9 cellular contexts compared by ENCODE assay signal in genomic region chr17:75088465-75088895, GRCh38. TPM values are rescaled to one million over a fixed set of nuclear protein-coding genes. Genes with fewer than 3 reads are reported as not detected.
DNase-seq lines count a peak whose midpoint lies in the region; ATAC-seq, FAIRE-seq and TF ChIP-seq lines count a peak whose summit lies in the region.
"Had no signal": no experiment of that assay in that cellular context is flagged by ENCODE, and none has a peak within 500 bp of the region (broad histone marks: within the 10 kb centered on the region; RNA-seq: fewer than 3 reads in every experiment).

No MANE protein-coding gene starts in this region.

- dilution Hi-C loops in keratinocyte (cut with MboI; ENCODE audit: extremely low pct_ligation_motif_present, low sequenced_read_pairs), result no loop called here

- no peaks in the 10 kb centered on the region for H3K9me3 Mint-ChIP-seq in stimulated activated naive B cell treated with anti-CD40 and anti-IgM and Interleukin-4, amounts not matched to agents 10 μg/mL and 1 μg/mL and 100 μg/mL, for 72 hours

- no peak for TF ChIP-seq EP300 in GM12878 (IDR thresholded peaks at IDR 0.05; ENCODE audit: borderline replicate concordance in 1 of 2, control insufficient read depth in 1 of 2, low read depth in 2 of 2, low read length in 2 of 2)

- H3K9me2 ChIP-seq in OCI-LY7 (ENCODE audit: insufficient read depth, low read length), result no peaks in the 10 kb centered on the region

- no peaks in the 10 kb centered on the region for H4K20me1 ChIP-seq in GM12878 (ENCODE audit: control insufficient read depth, insufficient read depth)
- no peaks in the 10 kb centered on the region for H4K20me1 ChIP-seq in keratinocyte (ENCODE audit: control insufficient read depth, extremely low read depth, insufficient read depth, low read length)
- H4K20me1 ChIP-seq in OCI-LY7 (ENCODE audit: insufficient read depth, low read length), result no peaks in the 10 kb centered on the region

- no peak for TF ChIP-seq POLR2A in GM12878 (IDR thresholded peaks at IDR 0.05; ENCODE audit: low read depth, low read length)

- H3K79me2 ChIP-seq in GM12878 (ENCODE audit: control insufficient read depth, insufficient read depth, low read length) (no peaks in the 10 kb centered on the region), keratinocyte (ENCODE audit: control insufficient read depth, insufficient read depth, low read length) (no peaks in the 10 kb centered on the region), OCI-LY7 (ENCODE audit: insufficient read depth, low read depth, low read length) (no peaks in the 10 kb centered on the region)

- H3K4me2 ChIP-seq in GM12878 (ENCODE audit: control insufficient read depth, insufficient read depth) (peak overlapping the region; percentile 98), keratinocyte (ENCODE audit: control insufficient read depth, extremely low read depth, insufficient read depth, low read depth, low read length) (peak overlapping the region; percentile 95), OCI-LY7 (ENCODE audit: low read length) (no peak overlapping the region)

- no peak; a peak in 1 of 6 replicates for TF ChIP-seq CTCF in GM12878 (IDR thresholded peaks at IDR 0.05 in 2 of 3, conservative IDR thresholded peaks at IDR 0.05 in 1 of 3; ENCODE audit: control insufficient read depth in 2 of 3, extremely low read depth in 1 of 3, insufficient read depth in 1 of 3, low read depth in 3 of 3, low read length in 3 of 3)
- TF ChIP-seq CTCF in keratinocyte (optimal IDR thresholded peaks at IDR 0.05 in 1 of 3, IDR thresholded peaks at IDR 0.05 in 1 of 3, conservative IDR thresholded peaks at IDR 0.05 in 1 of 3; ENCODE audit: extremely low read depth in 1 of 3, insufficient read depth in 2 of 3, low read length in 3 of 3), result peak in 1 of 3 experiments; percentile 2
- no peak for TF ChIP-seq CTCF in OCI-LY7 (conservative IDR thresholded peaks at IDR 0.05; ENCODE audit: low read length)

- ATAC-seq in HG03354 (IDR thresholded peaks at IDR 0.05; ENCODE audit: poor library complexity, severe bottlenecking, unreplicated experiment) (peak; percentile 18), GM12878 (peak; percentile 43)
- peak; percentile 17 to 20 for ATAC-seq in stimulated activated naive B cell treated with anti-CD40 and anti-IgM and Interleukin-4, amounts not matched to agents 10 μg/mL and 1 μg/mL and 100 μg/mL, for 72 hours (replicated peaks)

- no peaks in the 10 kb centered on the region for H3K36me3 Mint-ChIP-seq in stimulated activated naive B cell treated with anti-CD40 and anti-IgM and Interleukin-4, amounts not matched to agents 10 μg/mL and 1 μg/mL and 100 μg/mL, for 72 hours

- DNase-seq in GM12878 (ENCODE audit: low read depth, low spot score) (no peak), keratinocyte (ENCODE audit: low read depth, low spot score) (no peak), cerebellum (ENCODE audit: low spot score) (no peak), OCI-LY7 (ENCODE audit: low spot score) (no peak), germinal center (ENCODE audit: low spot score) (no peak)
- DNase-seq in stimulated activated naive B cell treated with anti-CD40 and anti-IgM and Interleukin-4, amounts not matched to agents 10 μg/mL and 1 μg/mL and 100 μg/mL, for 72 hours, result no peak
- DNase-seq in activated CD4-positive, alpha-beta T cell treated with anti-CD3 and anti-CD28 coated beads for 48 hours, result no peak
- DNase-seq: effector CD4-positive, alpha-beta T cell had no signal

- intact Hi-C loops in GM12878 (cut with micrococcal nuclease; ENCODE audit: unreplicated experiment) (no loop called here), OCI-LY7 (cut with micrococcal nuclease; ENCODE audit: unreplicated experiment) (no loop called here)

- RAD21 ChIA-PET in GM12878 (lab: Charles Lee; ENCODE audit: unreplicated experiment), result interaction anchor here (0.7 to 1.7 kb wide), 6 partner anchors 10 to 76 kb away, joined by 3 to 9 read pairs (median 4); partner anchors contain the start of gene MRPL58

- 75% methylated on average over 9 of the region's 9 CpGs for WGBS in GM12878 (ENCODE audit: insufficient coverage, insufficient replicate concordance, low lambda C conversion rate, missing lambda C conversion rate)

- TF ChIP-seq RAD21 in GM12878 (IDR thresholded peaks at IDR 0.05; ENCODE audit: insufficient read depth, low read depth, low read length), result no peak; the same call in 1 of the 2 replicates

- H3K27ac ChIP-seq in GM12878 (ENCODE audit: control insufficient read depth, insufficient read depth) (peak overlapping the region; percentile 50), keratinocyte (ENCODE audit: control insufficient read depth, insufficient read depth, low read length) (peak overlapping the region; percentile 81), OCI-LY7 (ENCODE audit: low read depth, low read length, poor library complexity, severe bottlenecking) (no peak overlapping the region)

- no peak for FAIRE-seq in GM12878 (lab: Jason Lieb, UNC)
- no peak for FAIRE-seq in keratinocyte (lab: Jason Lieb, UNC)

- H3K4me3 Mint-ChIP-seq in stimulated activated naive B cell treated with anti-CD40 and anti-IgM and Interleukin-4, amounts not matched to agents 10 μg/mL and 1 μg/mL and 100 μg/mL, for 72 hours, result peak overlapping the region; percentile 82 to 86

- H3K4me3 ChIP-seq in GM12878 (peak overlapping the region; percentile 69), keratinocyte (ENCODE audit: control insufficient read depth in 2 of 3, extremely low read depth in 1 of 3, insufficient read depth in 2 of 3, low read depth in 1 of 3, low read length in 3 of 3) (peak overlapping the region; percentile 55 to 71 (median 59)), OCI-LY7 (ENCODE audit: low read depth, low read length, poor library complexity, severe bottlenecking) (no peak overlapping the region)

- H3K9me1 ChIP-seq in keratinocyte (ENCODE audit: control insufficient read depth, extremely low read depth, insufficient read depth, low read length), result no peaks in the 10 kb centered on the region

- H3K4me1 ChIP-seq in GM12878 (ENCODE audit: control insufficient read depth, insufficient read depth, low read length) (peaks cover 13% of the 10 kb centered on the region), keratinocyte (ENCODE audit: control insufficient read depth, extremely low read depth, insufficient read depth, low read length) (peaks cover 50% of the 10 kb centered on the region), OCI-LY7 (ENCODE audit: insufficient read depth, low read length, poor library complexity, severe bottlenecking) (peaks cover 19% of the 10 kb centered on the region)

- CTCF ChIA-PET in GM12878 (lab: Yijun Ruan, JAX) (interaction anchor here (1.1 to 3.1 kb wide), 6 partner anchors 17 to 113 kb away, joined by 3 to 12 read pairs (median 6); no protein-coding TSS in a partner anchor), OCI-LY7 (lab: Charles Lee; ENCODE audit: unreplicated experiment) (no interaction called here)

- H3K4me1 Mint-ChIP-seq in stimulated activated naive B cell treated with anti-CD40 and anti-IgM and Interleukin-4, amounts not matched to agents 10 μg/mL and 1 μg/mL and 100 μg/mL, for 72 hours, result peaks cover 17% of the 10 kb centered on the region in 2 donors

- H3K36me3 ChIP-seq in GM12878 (ENCODE audit: control insufficient read depth in 2 of 2, insufficient read depth in 2 of 2, low read length in 1 of 2) (no peaks in the 10 kb centered on the region), keratinocyte (ENCODE audit: control insufficient read depth in 2 of 2, extremely low read depth in 1 of 2, insufficient read depth in 2 of 2, low read length in 2 of 2) (no peaks in the 10 kb centered on the region), OCI-LY7 (ENCODE audit: insufficient read depth, low read length) (no peaks in the 10 kb centered on the region)

- H3K27ac Mint-ChIP-seq in stimulated activated naive B cell treated with anti-CD40 and anti-IgM and Interleukin-4, amounts not matched to agents 10 μg/mL and 1 μg/mL and 100 μg/mL, for 72 hours, result no peak overlapping the region

- H3K9me3 ChIP-seq in GM12878 (replicated peaks; ENCODE audit: control insufficient read depth, insufficient read depth, low read length) (no peaks in the 10 kb centered on the region), keratinocyte (ENCODE audit: control insufficient read depth, low read depth, low read length) (no peaks in the 10 kb centered on the region), OCI-LY7 (ENCODE audit: low read length) (no peaks in the 10 kb centered on the region)

- POLR2A ChIA-PET in GM12878 (lab: Charles Lee) (interaction anchor here (0.8 to 3.1 kb wide), 5 partner anchors 11 to 127 kb away, joined by 3 to 15 read pairs (median 3); no protein-coding TSS in a partner anchor), OCI-LY7 (lab: Charles Lee) (interaction anchor here (0.6 kb wide), 1 partner anchor 21 kb away, joined by 3 read pairs; no protein-coding TSS in a partner anchor)

- no peaks in the 10 kb centered on the region for H3K27me3 ChIP-seq in GM12878 (replicated peaks in 1 of 2; ENCODE audit: control insufficient read depth in 2 of 2, insufficient read depth in 2 of 2, low read length in 1 of 2)
- no peaks in the 10 kb centered on the region for H3K27me3 ChIP-seq in keratinocyte (ENCODE audit: control insufficient read depth, extremely low read depth, insufficient read depth, low read length)

- H2AFZ ChIP-seq in GM12878 (ENCODE audit: control insufficient read depth, low read depth, low read length) (peak overlapping the region; percentile 94), keratinocyte (ENCODE audit: control insufficient read depth, low read length) (peak overlapping the region; percentile 95), OCI-LY7 (ENCODE audit: low read length) (no peak overlapping the region)

- in situ Hi-C loops in GM12878 (cut with MboI), result no loop called here

- H3K27me3 Mint-ChIP-seq in stimulated activated naive B cell treated with anti-CD40 and anti-IgM and Interleukin-4, amounts not matched to agents 10 μg/mL and 1 μg/mL and 100 μg/mL, for 72 hours, result peaks cover 4 to 6% of the 10 kb centered on the region in 2 donors

- SMC1A ChIA-PET in GM12878 (lab: Charles Lee; ENCODE audit: uncharacterized antibody, unreplicated experiment), result interaction anchor here (1.7 to 2.7 kb wide), 2 partner anchors 10 to 16 kb away, joined by 4 to 9 read pairs; no protein-coding TSS in a partner anchor

- BruUV-seq in GM12878 (replicated peaks; lab: Mats Ljungman, UMichigan) (TSS peak; percentile 76), OCI-LY7 (replicated peaks; lab: Mats Ljungman, UMichigan) (no TSS peak)

- H3K9ac ChIP-seq in GM12878 (ENCODE audit: control insufficient read depth, insufficient read depth, low read length), result peak overlapping the region; percentile 77
- peak overlapping the region; percentile 83 for H3K9ac ChIP-seq in keratinocyte (ENCODE audit: control insufficient read depth, extremely low read depth, insufficient read depth, low read length)

RNA-seq across cellular contexts. Expression of gene SLC16A5, which starts 0.7 kb away (rescaled TPM):
- total RNA-seq in GM12878 (2013; cell fraction: nucleolus; rRNA removed), result 4.4 and 6.6 TPM in 2 replicates
- total RNA-seq in GM12878 (2014; rRNA removed) (0.76 and 1.2 TPM in 2 replicates), GM12878 (2014; rRNA removed; fragmentation: Illumina TruSeq; extraction: Trizol) (0.88 and 0.94 TPM in 2 replicates), GM12878 (2021) (3.1 and 3.4 TPM in 2 replicates), cerebellum (1.1 TPM), OCI-LY7 (2022) (not detected in 2 replicates)
- polyA plus RNA-seq in GM12878 (2011; ENCODE audit: low read depth), result 0.83 TPM
- polyA plus RNA-seq in GM12878 (2011; rRNA removed) (0.17 and 0.30 TPM in 2 replicates), GM12878 (2014; fragmentation: Illumina TruSeq; extraction: Trizol) (0.17 and 0.84 TPM in 2 replicates), GM12878 (2014; fragmentation: Nextera tagmentation; extraction: Ambion mirVana) (under 1 TPM; 0.03 to 0.16 TPM), GM12878 (2014; rRNA removed) (2.4 and 3.0 TPM in 2 replicates), GM12878 (2016; fragmentation: Nextera tagmentation; extraction: Ambion mirVana) (1 to 10 TPM in 1 of 2 experiments, under 1 TPM in 1; 0.98 to 1.0 TPM), keratinocyte (3.5 to 5.4 TPM (median 4.0 TPM) in 3 replicates)
- 0.57 and 0.84 TPM in 2 replicates for polyA plus RNA-seq in GM12878 (2011; cell fraction: cytosol; rRNA removed)
- 2.8 and 2.9 TPM in 2 replicates for polyA plus RNA-seq in GM12878 (2011; cell fraction: nucleus; rRNA removed)
- 2.9 and 4.1 TPM in 2 replicates for polyA plus RNA-seq in GM12878 (2012)
- polyA minus RNA-seq in GM12878 (2011; rRNA and poly(A)+ RNA removed), result 0.22 and 0.41 TPM in 2 replicates
- 0.53 and 0.94 TPM in 2 replicates for polyA minus RNA-seq in GM12878 (2011; cell fraction: cytosol; rRNA and poly(A)+ RNA removed)
- polyA minus RNA-seq in GM12878 (2011; cell fraction: nucleus; rRNA and poly(A)+ RNA removed), result 0.73 and 0.96 TPM in 2 replicates
- 0.45 TPM for polyA plus RNA-seq in keratinocyte (2011; ENCODE audit: low read depth)
- 2.6 and 5.7 TPM in 2 replicates for polyA plus RNA-seq in keratinocyte (2011; cell fraction: cytosol; rRNA removed)
- polyA plus RNA-seq in keratinocyte (2011; cell fraction: nucleus; rRNA removed), result 16.1 and 26.3 TPM in 2 replicates
- polyA plus RNA-seq in keratinocyte (2012; ENCODE audit: low replicate concordance), result 3.6 and 4.8 TPM in 2 replicates
- polyA minus RNA-seq in keratinocyte, result 4.4 to 7.2 TPM (median 7.0 TPM) in 3 replicates
- 7.5 TPM for polyA minus RNA-seq in keratinocyte (2011; cell fraction: cytosol; rRNA and poly(A)+ RNA removed)
- 9.1 and 9.6 TPM in 2 replicates for polyA minus RNA-seq in keratinocyte (2011; cell fraction: nucleus; rRNA and poly(A)+ RNA removed)
- not detected in 2 replicates for total RNA-seq in OCI-LY7 (2014; rRNA removed; shearing (Covaris generic))

RNA-seq across cellular contexts. Expression of gene ARMC7, which starts 21.3 kb away (rescaled TPM):
- 11.3 and 11.4 TPM in 2 replicates for total RNA-seq in GM12878 (2013; cell fraction: nucleolus; rRNA removed)
- total RNA-seq in GM12878 (2014; rRNA removed) (5.6 and 6.1 TPM in 2 replicates), GM12878 (2014; rRNA removed; fragmentation: Illumina TruSeq; extraction: Trizol) (4.1 and 5.6 TPM in 2 replicates), GM12878 (2021) (11.6 and 11.7 TPM in 2 replicates), cerebellum (2.5 TPM), OCI-LY7 (2022) (16.9 and 19.9 TPM in 2 replicates)
- 4.5 TPM for polyA plus RNA-seq in GM12878 (2011; ENCODE audit: low read depth)
- polyA plus RNA-seq in GM12878 (2011; rRNA removed) (2.4 and 5.2 TPM in 2 replicates), GM12878 (2014; fragmentation: Illumina TruSeq; extraction: Trizol) (2.9 and 6.5 TPM in 2 replicates), GM12878 (2014; fragmentation: Nextera tagmentation; extraction: Ambion mirVana) (1 to 10 TPM; 1.5 to 4.3 TPM), GM12878 (2014; rRNA removed) (6.9 and 10.9 TPM in 2 replicates), GM12878 (2016; fragmentation: Nextera tagmentation; extraction: Ambion mirVana) (10 to 100 TPM; 15.7 to 19.8 TPM), keratinocyte (3.2 to 6.0 TPM (median 4.2 TPM) in 3 replicates)
- polyA plus RNA-seq in GM12878 (2011; cell fraction: cytosol; rRNA removed), result 9.5 and 11.2 TPM in 2 replicates
- polyA plus RNA-seq in GM12878 (2011; cell fraction: nucleus; rRNA removed), result 8.6 and 10.6 TPM in 2 replicates
- 9.2 and 11.8 TPM in 2 replicates for polyA plus RNA-seq in GM12878 (2012)
- 7.3 and 10.3 TPM in 2 replicates for polyA minus RNA-seq in GM12878 (2011; rRNA and poly(A)+ RNA removed)
- polyA minus RNA-seq in GM12878 (2011; cell fraction: cytosol; rRNA and poly(A)+ RNA removed), result 3.5 and 6.9 TPM in 2 replicates
- 5.9 and 11.0 TPM in 2 replicates for polyA minus RNA-seq in GM12878 (2011; cell fraction: nucleus; rRNA and poly(A)+ RNA removed)
- polyA plus RNA-seq in keratinocyte (2011; ENCODE audit: low read depth), result 1.8 TPM
- polyA plus RNA-seq in keratinocyte (2011; cell fraction: cytosol; rRNA removed), result 3.5 and 4.7 TPM in 2 replicates
- polyA plus RNA-seq in keratinocyte (2011; cell fraction: nucleus; rRNA removed), result 8.7 and 10.6 TPM in 2 replicates
- 5.9 and 6.3 TPM in 2 replicates for polyA plus RNA-seq in keratinocyte (2012; ENCODE audit: low replicate concordance)
- polyA minus RNA-seq in keratinocyte, result 3.4 to 5.4 TPM (median 3.5 TPM) in 3 replicates
- polyA minus RNA-seq in keratinocyte (2011; cell fraction: cytosol; rRNA and poly(A)+ RNA removed), result 4.0 TPM
- polyA minus RNA-seq in keratinocyte (2011; cell fraction: nucleus; rRNA and poly(A)+ RNA removed), result 4.2 and 5.9 TPM in 2 replicates
- total RNA-seq in OCI-LY7 (2014; rRNA removed; shearing (Covaris generic)), result 6.8 and 7.1 TPM in 2 replicates

RNA-seq across cellular contexts. Expression of gene KCTD2, which starts 41.5 kb away (rescaled TPM):
- total RNA-seq in GM12878 (2013; cell fraction: nucleolus; rRNA removed), result 9.1 and 11.1 TPM in 2 replicates
- total RNA-seq in GM12878 (2014; rRNA removed), result 13.6 and 14.2 TPM in 2 replicates
- total RNA-seq in GM12878 (2014; rRNA removed; fragmentation: Illumina TruSeq; extraction: Trizol), result 11.9 and 13.3 TPM in 2 replicates
- total RNA-seq in GM12878 (2021), result 16.7 and 16.8 TPM in 2 replicates
- 9.5 TPM for polyA plus RNA-seq in GM12878 (2011; ENCODE audit: low read depth)
- polyA plus RNA-seq in GM12878 (2011; rRNA removed), result 27.5 and 32.3 TPM in 2 replicates
- 27.2 and 28.9 TPM in 2 replicates for polyA plus RNA-seq in GM12878 (2011; cell fraction: cytosol; rRNA removed)
- 17.1 and 18.6 TPM in 2 replicates for polyA plus RNA-seq in GM12878 (2011; cell fraction: nucleus; rRNA removed)
- 11.4 and 12.4 TPM in 2 replicates for polyA plus RNA-seq in GM12878 (2012)
- 17.3 and 20.0 TPM in 2 replicates for polyA plus RNA-seq in GM12878 (2014; fragmentation: Illumina TruSeq; extraction: Trizol)
- 1 to 10 TPM; 1.5 to 2.2 TPM for polyA plus RNA-seq in GM12878 (2014; fragmentation: Nextera tagmentation; extraction: Ambion mirVana)
- 15.6 and 16.1 TPM in 2 replicates for polyA plus RNA-seq in GM12878 (2014; rRNA removed)
- 1 to 10 TPM; 1.5 to 4.5 TPM for polyA plus RNA-seq in GM12878 (2016; fragmentation: Nextera tagmentation; extraction: Ambion mirVana)
- polyA minus RNA-seq in GM12878 (2011; rRNA and poly(A)+ RNA removed), result 15.0 and 21.0 TPM in 2 replicates
- polyA minus RNA-seq in GM12878 (2011; cell fraction: cytosol; rRNA and poly(A)+ RNA removed), result 4.9 and 7.3 TPM in 2 replicates
- polyA minus RNA-seq in GM12878 (2011; cell fraction: nucleus; rRNA and poly(A)+ RNA removed), result 2.8 and 4.6 TPM in 2 replicates
- polyA plus RNA-seq in keratinocyte, result 20.7 to 22.8 TPM (median 21.2 TPM) in 3 replicates
- polyA plus RNA-seq in keratinocyte (2011; ENCODE audit: low read depth), result 15.9 TPM
- 18.1 and 21.4 TPM in 2 replicates for polyA plus RNA-seq in keratinocyte (2011; cell fraction: cytosol; rRNA removed)
- polyA plus RNA-seq in keratinocyte (2011; cell fraction: nucleus; rRNA removed), result 23.4 and 23.9 TPM in 2 replicates
- 11.6 and 14.1 TPM in 2 replicates for polyA plus RNA-seq in keratinocyte (2012; ENCODE audit: low replicate concordance)
- polyA minus RNA-seq in keratinocyte, result 14.8 to 18.9 TPM (median 16.1 TPM) in 3 replicates
- polyA minus RNA-seq in keratinocyte (2011; cell fraction: cytosol; rRNA and poly(A)+ RNA removed), result 10.0 TPM
- 8.2 and 12.1 TPM in 2 replicates for polyA minus RNA-seq in keratinocyte (2011; cell fraction: nucleus; rRNA and poly(A)+ RNA removed)
- total RNA-seq in cerebellum, result 31.5 TPM
- 26.0 and 29.8 TPM in 2 replicates for total RNA-seq in OCI-LY7 (2014; rRNA removed; shearing (Covaris generic))
- 21.0 and 26.3 TPM in 2 replicates for total RNA-seq in OCI-LY7 (2022)

RNA-seq across cellular contexts. Expression of gene ATP5PD, which starts 41.7 kb away (rescaled TPM):
- 36.7 and 39.6 TPM in 2 replicates for total RNA-seq in GM12878 (2013; cell fraction: nucleolus; rRNA removed)
- total RNA-seq in GM12878 (2014; rRNA removed), result 201 and 218 TPM in 2 replicates
- 303 and 307 TPM in 2 replicates for total RNA-seq in GM12878 (2014; rRNA removed; fragmentation: Illumina TruSeq; extraction: Trizol)
- 209 and 218 TPM in 2 replicates for total RNA-seq in GM12878 (2021)
- polyA plus RNA-seq in GM12878 (2011; ENCODE audit: low read depth), result 502 TPM
- polyA plus RNA-seq in GM12878 (2011; rRNA removed), result 172 and 241 TPM in 2 replicates
- 200 and 326 TPM in 2 replicates for polyA plus RNA-seq in GM12878 (2011; cell fraction: cytosol; rRNA removed)
- 83.7 and 91.7 TPM in 2 replicates for polyA plus RNA-seq in GM12878 (2011; cell fraction: nucleus; rRNA removed)
- 300 and 334 TPM in 2 replicates for polyA plus RNA-seq in GM12878 (2012)
- 338 and 519 TPM in 2 replicates for polyA plus RNA-seq in GM12878 (2014; fragmentation: Illumina TruSeq; extraction: Trizol)
- polyA plus RNA-seq in GM12878 (2014; fragmentation: Nextera tagmentation; extraction: Ambion mirVana), result 100 to 1,000 TPM; 710 to 772 TPM
- 186 and 195 TPM in 2 replicates for polyA plus RNA-seq in GM12878 (2014; rRNA removed)
- polyA plus RNA-seq in GM12878 (2016; fragmentation: Nextera tagmentation; extraction: Ambion mirVana), result 100 to 1,000 TPM; 436 to 445 TPM
- 126 and 155 TPM in 2 replicates for polyA minus RNA-seq in GM12878 (2011; rRNA and poly(A)+ RNA removed)
- 46.9 and 49.8 TPM in 2 replicates for polyA minus RNA-seq in GM12878 (2011; cell fraction: cytosol; rRNA and poly(A)+ RNA removed)
- polyA minus RNA-seq in GM12878 (2011; cell fraction: nucleus; rRNA and poly(A)+ RNA removed), result 23.5 and 27.0 TPM in 2 replicates
- 240 to 406 TPM (median 276 TPM) in 3 replicates for polyA plus RNA-seq in keratinocyte
- polyA plus RNA-seq in keratinocyte (2011; ENCODE audit: low read depth), result 568 TPM
- polyA plus RNA-seq in keratinocyte (2011; cell fraction: cytosol; rRNA removed), result 359 and 386 TPM in 2 replicates
- polyA plus RNA-seq in keratinocyte (2011; cell fraction: nucleus; rRNA removed), result 150 and 186 TPM in 2 replicates
- polyA plus RNA-seq in keratinocyte (2012; ENCODE audit: low replicate concordance), result 433 and 520 TPM in 2 replicates
- polyA minus RNA-seq in keratinocyte, result 94.7 to 314 TPM (median 216 TPM) in 3 replicates
- polyA minus RNA-seq in keratinocyte (2011; cell fraction: cytosol; rRNA and poly(A)+ RNA removed), result 120 TPM
- polyA minus RNA-seq in keratinocyte (2011; cell fraction: nucleus; rRNA and poly(A)+ RNA removed), result 37.8 and 44.1 TPM in 2 replicates
- 69.1 TPM for total RNA-seq in cerebellum
- total RNA-seq in OCI-LY7 (2014; rRNA removed; shearing (Covaris generic)), result 293 and 301 TPM in 2 replicates
- 314 and 317 TPM in 2 replicates for total RNA-seq in OCI-LY7 (2022)

RNA-seq across cellular contexts. Expression of gene NT5C, which starts 43.1 kb away (rescaled TPM):
- 22.0 and 36.6 TPM in 2 replicates for total RNA-seq in GM12878 (2013; cell fraction: nucleolus; rRNA removed)
- total RNA-seq in GM12878 (2014; rRNA removed) (115 and 144 TPM in 2 replicates), GM12878 (2014; rRNA removed; fragmentation: Illumina TruSeq; extraction: Trizol) (41.6 and 43.7 TPM in 2 replicates), GM12878 (2021) (86.3 and 88.5 TPM in 2 replicates), cerebellum (19.9 TPM), OCI-LY7 (2022) (106 and 107 TPM in 2 replicates)
- polyA plus RNA-seq in GM12878 (2011; ENCODE audit: low read depth), result 15.1 TPM
- polyA plus RNA-seq in GM12878 (2011; rRNA removed) (17.4 and 40.2 TPM in 2 replicates), GM12878 (2014; fragmentation: Illumina TruSeq; extraction: Trizol) (10.4 and 24.2 TPM in 2 replicates), GM12878 (2014; fragmentation: Nextera tagmentation; extraction: Ambion mirVana) (1 to 10 TPM; 3.7 to 9.8 TPM), GM12878 (2014; rRNA removed) (158 and 188 TPM in 2 replicates), GM12878 (2016; fragmentation: Nextera tagmentation; extraction: Ambion mirVana) (100 to 1,000 TPM; 116 to 129 TPM), keratinocyte (29.9 to 38.1 TPM (median 38.0 TPM) in 3 replicates)
- 45.1 and 76.6 TPM in 2 replicates for polyA plus RNA-seq in GM12878 (2011; cell fraction: cytosol; rRNA removed)
- 82.6 and 87.6 TPM in 2 replicates for polyA plus RNA-seq in GM12878 (2011; cell fraction: nucleus; rRNA removed)
- polyA plus RNA-seq in GM12878 (2012), result 49.7 and 55.2 TPM in 2 replicates
- 10.6 and 15.4 TPM in 2 replicates for polyA minus RNA-seq in GM12878 (2011; rRNA and poly(A)+ RNA removed)
- polyA minus RNA-seq in GM12878 (2011; cell fraction: cytosol; rRNA and poly(A)+ RNA removed), result 7.4 and 11.4 TPM in 2 replicates
- 20.4 and 32.2 TPM in 2 replicates for polyA minus RNA-seq in GM12878 (2011; cell fraction: nucleus; rRNA and poly(A)+ RNA removed)
- 22.2 TPM for polyA plus RNA-seq in keratinocyte (2011; ENCODE audit: low read depth)
- polyA plus RNA-seq in keratinocyte (2011; cell fraction: cytosol; rRNA removed), result 15.2 and 35.4 TPM in 2 replicates
- polyA plus RNA-seq in keratinocyte (2011; cell fraction: nucleus; rRNA removed), result 32.0 and 44.4 TPM in 2 replicates
- polyA plus RNA-seq in keratinocyte (2012; ENCODE audit: low replicate concordance), result 28.7 and 54.4 TPM in 2 replicates
- polyA minus RNA-seq in keratinocyte, result 9.4 to 21.4 TPM (median 10.0 TPM) in 3 replicates
- polyA minus RNA-seq in keratinocyte (2011; cell fraction: cytosol; rRNA and poly(A)+ RNA removed), result 16.1 TPM
- polyA minus RNA-seq in keratinocyte (2011; cell fraction: nucleus; rRNA and poly(A)+ RNA removed), result 8.1 and 9.2 TPM in 2 replicates
- 229 and 259 TPM in 2 replicates for total RNA-seq in OCI-LY7 (2014; rRNA removed; shearing (Covaris generic))
